1 cellular context compared by ENCODE assay signal in the genomic region with DNA sequence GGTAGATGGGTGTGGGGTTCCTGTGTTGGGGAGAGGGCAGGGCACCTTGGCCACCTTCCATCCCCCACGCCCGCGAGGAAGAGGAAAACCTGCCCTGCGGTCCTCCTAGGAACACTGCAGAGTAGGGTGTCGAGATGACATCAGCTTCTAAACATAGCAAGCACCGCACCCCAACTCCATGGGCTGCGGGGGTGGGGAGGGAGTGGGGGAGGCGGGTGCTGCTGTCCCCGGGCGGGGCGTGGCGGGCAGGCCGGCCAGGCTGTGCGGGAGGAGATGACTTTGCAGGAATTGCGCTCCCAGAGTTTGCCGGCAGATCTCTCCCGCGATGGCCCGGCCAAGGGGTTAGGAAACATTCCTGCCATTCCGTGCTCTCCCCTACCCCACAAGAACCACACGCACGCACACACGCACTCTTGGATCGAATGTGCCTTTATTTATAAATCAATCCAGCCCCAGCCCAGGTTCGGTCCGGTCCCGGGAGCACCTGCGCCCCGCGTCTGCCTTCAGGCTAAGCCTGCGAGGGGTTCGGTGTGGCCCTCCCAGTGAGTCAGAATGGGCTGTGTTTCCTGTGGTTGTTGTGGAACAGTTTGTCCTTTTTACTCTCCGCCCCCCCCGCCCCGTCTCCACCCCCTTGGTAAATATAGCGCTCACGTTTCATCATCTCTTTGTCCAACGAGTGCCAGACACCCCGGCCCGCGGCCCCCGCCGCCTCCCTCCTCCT.
TF ChIP-seq lines count a peak whose summit lies in the region.

No MANE protein-coding gene starts in this region.

TF ChIP-seq in GM23338, 12 proteins besides CTCF, POLR2A, EP300 and RAD21 (continued from another document):
- TF ChIP-seq, protein P1, sequence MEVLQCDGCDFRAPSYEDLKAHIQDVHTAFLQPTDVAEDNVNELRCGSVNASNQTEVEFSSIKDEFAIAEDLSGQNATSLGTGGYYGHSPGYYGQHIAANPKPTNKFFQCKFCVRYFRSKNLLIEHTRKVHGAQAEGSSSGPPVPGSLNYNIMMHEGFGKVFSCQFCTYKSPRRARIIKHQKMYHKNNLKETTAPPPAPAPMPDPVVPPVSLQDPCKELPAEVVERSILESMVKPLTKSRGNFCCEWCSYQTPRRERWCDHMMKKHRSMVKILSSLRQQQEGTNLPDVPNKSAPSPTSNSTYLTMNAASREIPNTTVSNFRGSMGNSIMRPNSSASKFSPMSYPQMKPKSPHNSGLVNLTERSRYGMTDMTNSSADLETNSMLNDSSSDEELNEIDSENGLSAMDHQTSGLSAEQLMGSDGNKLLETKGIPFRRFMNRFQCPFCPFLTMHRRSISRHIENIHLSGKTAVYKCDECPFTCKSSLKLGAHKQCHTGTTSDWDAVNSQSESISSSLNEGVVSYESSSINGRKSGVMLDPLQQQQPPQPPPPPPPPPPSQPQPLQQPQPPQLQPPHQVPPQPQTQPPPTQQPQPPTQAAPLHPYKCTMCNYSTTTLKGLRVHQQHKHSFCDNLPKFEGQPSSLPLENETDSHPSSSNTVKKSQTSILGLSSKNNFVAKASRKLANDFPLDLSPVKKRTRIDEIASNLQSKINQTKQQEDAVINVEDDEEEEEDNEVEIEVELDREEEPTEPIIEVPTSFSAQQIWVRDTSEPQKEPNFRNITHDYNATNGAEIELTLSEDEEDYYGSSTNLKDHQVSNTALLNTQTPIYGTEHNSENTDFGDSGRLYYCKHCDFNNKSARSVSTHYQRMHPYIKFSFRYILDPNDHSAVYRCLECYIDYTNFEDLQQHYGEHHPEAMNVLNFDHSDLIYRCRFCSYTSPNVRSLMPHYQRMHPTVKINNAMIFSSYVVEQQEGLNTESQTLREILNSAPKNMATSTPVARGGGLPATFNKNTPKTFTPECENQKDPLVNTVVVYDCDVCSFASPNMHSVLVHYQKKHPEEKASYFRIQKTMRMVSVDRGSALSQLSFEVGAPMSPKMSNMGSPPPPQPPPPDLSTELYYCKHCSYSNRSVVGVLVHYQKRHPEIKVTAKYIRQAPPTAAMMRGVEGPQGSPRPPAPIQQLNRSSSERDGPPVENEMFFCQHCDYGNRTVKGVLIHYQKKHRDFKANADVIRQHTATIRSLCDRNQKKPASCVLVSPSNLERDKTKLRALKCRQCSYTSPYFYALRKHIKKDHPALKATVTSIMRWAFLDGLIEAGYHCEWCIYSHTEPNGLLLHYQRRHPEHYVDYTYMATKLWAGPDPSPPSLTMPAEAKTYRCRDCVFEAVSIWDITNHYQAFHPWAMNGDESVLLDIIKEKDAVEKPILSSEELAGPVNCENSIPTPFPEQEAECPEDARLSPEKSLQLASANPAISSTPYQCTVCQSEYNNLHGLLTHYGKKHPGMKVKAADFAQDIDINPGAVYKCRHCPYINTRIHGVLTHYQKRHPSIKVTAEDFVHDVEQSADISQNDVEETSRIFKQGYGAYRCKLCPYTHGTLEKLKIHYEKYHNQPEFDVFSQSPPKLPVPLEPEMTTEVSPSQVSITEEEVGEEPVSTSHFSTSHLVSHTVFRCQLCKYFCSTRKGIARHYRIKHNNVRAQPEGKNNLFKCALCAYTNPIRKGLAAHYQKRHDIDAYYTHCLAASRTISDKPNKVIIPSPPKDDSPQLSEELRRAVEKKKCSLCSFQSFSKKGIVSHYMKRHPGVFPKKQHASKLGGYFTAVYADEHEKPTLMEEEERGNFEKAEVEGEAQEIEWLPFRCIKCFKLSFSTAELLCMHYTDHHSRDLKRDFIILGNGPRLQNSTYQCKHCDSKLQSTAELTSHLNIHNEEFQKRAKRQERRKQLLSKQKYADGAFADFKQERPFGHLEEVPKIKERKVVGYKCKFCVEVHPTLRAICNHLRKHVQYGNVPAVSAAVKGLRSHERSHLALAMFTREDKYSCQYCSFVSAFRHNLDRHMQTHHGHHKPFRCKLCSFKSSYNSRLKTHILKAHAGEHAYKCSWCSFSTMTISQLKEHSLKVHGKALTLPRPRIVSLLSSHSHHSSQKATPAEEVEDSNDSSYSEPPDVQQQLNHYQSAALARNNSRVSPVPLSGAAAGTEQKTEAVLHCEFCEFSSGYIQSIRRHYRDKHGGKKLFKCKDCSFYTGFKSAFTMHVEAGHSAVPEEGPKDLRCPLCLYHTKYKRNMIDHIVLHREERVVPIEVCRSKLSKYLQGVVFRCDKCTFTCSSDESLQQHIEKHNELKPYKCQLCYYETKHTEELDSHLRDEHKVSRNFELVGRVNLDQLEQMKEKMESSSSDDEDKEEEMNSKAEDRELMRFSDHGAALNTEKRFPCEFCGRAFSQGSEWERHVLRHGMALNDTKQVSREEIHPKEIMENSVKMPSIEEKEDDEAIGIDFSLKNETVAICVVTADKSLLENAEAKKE (CRISPR knock-in tag; IDR thresholded peaks at IDR 0.05): no peak
- TF ChIP-seq CREB1 (CRISPR knock-in tag; IDR thresholded peaks at IDR 0.05; ENCODE audit: low read depth) (no peak), NANOG (IDR thresholded peaks at IDR 0.05; ENCODE audit: borderline replicate concordance) (no peak)
